ENCODE assay signal across 15 cellular contexts in the genomic region with DNA sequence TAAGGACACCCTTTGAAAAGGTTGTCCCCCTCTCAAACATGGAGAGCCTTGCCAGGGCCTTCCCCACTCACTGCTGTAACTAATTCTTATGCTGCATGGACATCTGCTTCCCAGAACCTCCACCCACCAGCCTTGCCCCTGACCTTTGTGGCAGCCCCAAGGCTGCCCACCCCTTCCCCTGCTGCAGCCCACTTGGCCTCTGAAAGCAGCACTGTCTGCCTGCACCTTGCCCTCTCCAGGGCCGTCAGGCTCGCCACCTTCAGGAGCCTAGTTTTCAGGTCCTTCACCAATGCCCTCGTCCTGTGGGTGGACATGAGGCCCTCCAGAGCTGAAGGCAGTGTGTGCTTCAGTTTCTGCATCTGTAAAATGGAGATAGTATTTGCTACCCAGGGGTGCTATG.
"Had no signal": no experiment of that assay in that cellular context is flagged by ENCODE, and none has a peak within 500 bp of the region (broad histone marks: within the 10 kb centered on the region; RNA-seq: fewer than 3 reads in every experiment).

No MANE protein-coding gene starts in this region.

- H3K27ac Mint-ChIP-seq: activated CD8-positive, alpha-beta memory T cell treated with anti-CD3 and anti-CD28 coated beads, Interleukin-2, amount 10 ng/mL, durations not matched to agents 7 days and 5 days; dendritic cell treated with granulocyte-macrophage colony-stimulating factor and Interleukin-4, amounts not matched to agents 40 ng/mL and 50 ng/mL, for 4 days; natural killer cell had no signal

- DNase-seq: activated CD4-positive, alpha-beta T cell treated with anti-CD3 and anti-CD28 coated beads for 1 hour; activated CD4-positive, alpha-beta T cell treated with anti-CD3 and anti-CD28 coated beads, Interleukin-2, amount 50 U/mL, for 48 hours; activated CD8-positive, alpha-beta memory T cell treated with anti-CD3 and anti-CD28 coated beads, Interleukin-2, amount 10 ng/mL, durations not matched to agents 7 days and 5 days; activated naive CD4-positive, alpha-beta T cell treated with anti-CD3 and anti-CD28 coated beads, Interleukin-2, amount 50 U/mL, for 16 hours; effector CD8-positive, alpha-beta T cell; heart right ventricle; kidney glomerular epithelial cell; left ventricle myocardium superior; natural killer cell; right cardiac atrium; stimulated activated CD4-positive, alpha-beta T cell treated with anti-CD3 and anti-CD28 coated beads, Interleukin-15, amount 100 ng/mL, for 24 hours; stimulated activated CD4-positive, alpha-beta T cell treated with anti-CD3 and anti-CD28 coated beads, Interleukin-2, amount 100 ng/mL, for 48 hours; T-helper 2 cell; WERI-Rb-1 had no signal

- ATAC-seq: activated CD8-positive, alpha-beta memory T cell treated with anti-CD3 and anti-CD28 coated beads, Interleukin-2, amount 10 ng/mL, durations not matched to agents 7 days and 5 days; heart right ventricle; left ventricle myocardium superior; natural killer cell; right cardiac atrium had no signal

- H3K27me3 Mint-ChIP-seq: activated CD8-positive, alpha-beta memory T cell treated with anti-CD3 and anti-CD28 coated beads, Interleukin-2, amount 10 ng/mL, durations not matched to agents 7 days and 5 days had no signal

- H3K4me3 Mint-ChIP-seq: activated CD8-positive, alpha-beta memory T cell treated with anti-CD3 and anti-CD28 coated beads, Interleukin-2, amount 10 ng/mL, durations not matched to agents 7 days and 5 days; dendritic cell treated with granulocyte-macrophage colony-stimulating factor and Interleukin-4, amounts not matched to agents 40 ng/mL and 50 ng/mL, for 4 days; natural killer cell had no signal

- H3K9me3 Mint-ChIP-seq: dendritic cell treated with granulocyte-macrophage colony-stimulating factor and Interleukin-4, amounts not matched to agents 40 ng/mL and 50 ng/mL, for 4 days; natural killer cell had no signal

- H3K36me3 Mint-ChIP-seq: natural killer cell had no signal
